Comparison of ENCODE assay signal across 1 cellular context in the genomic region with DNA sequence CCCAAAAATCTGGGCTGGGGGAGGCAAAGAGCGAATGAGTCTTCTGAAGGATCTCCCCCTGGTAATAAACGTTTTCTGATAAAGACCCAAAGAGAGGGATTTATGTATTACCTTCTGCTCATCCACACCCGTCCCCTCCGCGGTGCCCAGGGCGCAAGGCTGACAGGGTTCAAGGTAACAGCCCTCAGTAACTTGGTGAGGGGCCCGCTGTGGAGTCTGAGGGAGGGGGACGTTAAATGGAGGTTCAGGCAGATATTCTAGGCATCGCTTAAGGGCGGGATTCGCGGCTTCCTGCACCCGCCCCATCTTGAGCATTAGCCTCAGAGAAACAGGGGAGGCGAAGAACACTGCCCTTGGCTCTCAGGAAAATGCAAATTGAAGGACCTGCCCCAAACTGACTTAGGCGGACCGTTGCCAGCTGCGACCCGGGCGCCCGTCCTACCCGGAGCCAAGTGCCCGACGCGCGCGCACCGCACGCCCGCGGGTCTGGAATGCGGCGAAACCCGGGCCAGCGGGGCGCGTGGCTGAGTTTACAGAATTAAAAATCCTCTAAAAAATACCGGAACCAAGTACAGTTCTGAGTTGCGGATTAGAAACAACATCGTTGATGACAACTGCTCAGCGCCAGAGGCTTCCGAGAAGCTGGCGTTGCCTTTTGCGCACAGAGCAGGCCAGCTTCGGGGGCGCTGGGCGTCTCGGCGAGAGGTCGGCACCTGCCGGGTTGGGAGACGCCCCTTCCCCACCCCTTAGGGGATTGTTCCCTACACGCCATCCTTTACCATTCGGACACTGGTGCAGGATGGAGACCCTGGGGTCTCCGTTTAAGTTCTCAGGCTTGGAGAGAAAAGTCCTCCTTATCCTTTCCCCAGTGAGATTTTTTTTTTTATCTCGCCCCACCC.
TF ChIP-seq lines count a peak whose summit lies in the region.

No MANE protein-coding gene starts in this region.

TF ChIP-seq in WTC11, 78 proteins besides CTCF, POLR2A, EP300 and RAD21 (continued from another document):
- TF ChIP-seq ATF6 (CRISPR knock-in tag; IDR thresholded peaks at IDR 0.05), result no peak
- TF ChIP-seq, protein P1, sequence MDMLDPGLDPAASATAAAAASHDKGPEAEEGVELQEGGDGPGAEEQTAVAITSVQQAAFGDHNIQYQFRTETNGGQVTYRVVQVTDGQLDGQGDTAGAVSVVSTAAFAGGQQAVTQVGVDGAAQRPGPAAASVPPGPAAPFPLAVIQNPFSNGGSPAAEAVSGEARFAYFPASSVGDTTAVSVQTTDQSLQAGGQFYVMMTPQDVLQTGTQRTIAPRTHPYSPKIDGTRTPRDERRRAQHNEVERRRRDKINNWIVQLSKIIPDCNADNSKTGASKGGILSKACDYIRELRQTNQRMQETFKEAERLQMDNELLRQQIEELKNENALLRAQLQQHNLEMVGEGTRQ (CRISPR knock-in tag; IDR thresholded peaks at IDR 0.05), result no peak
- TF ChIP-seq, protein P2, sequence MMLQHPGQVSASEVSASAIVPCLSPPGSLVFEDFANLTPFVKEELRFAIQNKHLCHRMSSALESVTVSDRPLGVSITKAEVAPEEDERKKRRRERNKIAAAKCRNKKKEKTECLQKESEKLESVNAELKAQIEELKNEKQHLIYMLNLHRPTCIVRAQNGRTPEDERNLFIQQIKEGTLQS (CRISPR knock-in tag; conservative IDR thresholded peaks at IDR 0.05), result no peak
- TF ChIP-seq, protein P3, sequence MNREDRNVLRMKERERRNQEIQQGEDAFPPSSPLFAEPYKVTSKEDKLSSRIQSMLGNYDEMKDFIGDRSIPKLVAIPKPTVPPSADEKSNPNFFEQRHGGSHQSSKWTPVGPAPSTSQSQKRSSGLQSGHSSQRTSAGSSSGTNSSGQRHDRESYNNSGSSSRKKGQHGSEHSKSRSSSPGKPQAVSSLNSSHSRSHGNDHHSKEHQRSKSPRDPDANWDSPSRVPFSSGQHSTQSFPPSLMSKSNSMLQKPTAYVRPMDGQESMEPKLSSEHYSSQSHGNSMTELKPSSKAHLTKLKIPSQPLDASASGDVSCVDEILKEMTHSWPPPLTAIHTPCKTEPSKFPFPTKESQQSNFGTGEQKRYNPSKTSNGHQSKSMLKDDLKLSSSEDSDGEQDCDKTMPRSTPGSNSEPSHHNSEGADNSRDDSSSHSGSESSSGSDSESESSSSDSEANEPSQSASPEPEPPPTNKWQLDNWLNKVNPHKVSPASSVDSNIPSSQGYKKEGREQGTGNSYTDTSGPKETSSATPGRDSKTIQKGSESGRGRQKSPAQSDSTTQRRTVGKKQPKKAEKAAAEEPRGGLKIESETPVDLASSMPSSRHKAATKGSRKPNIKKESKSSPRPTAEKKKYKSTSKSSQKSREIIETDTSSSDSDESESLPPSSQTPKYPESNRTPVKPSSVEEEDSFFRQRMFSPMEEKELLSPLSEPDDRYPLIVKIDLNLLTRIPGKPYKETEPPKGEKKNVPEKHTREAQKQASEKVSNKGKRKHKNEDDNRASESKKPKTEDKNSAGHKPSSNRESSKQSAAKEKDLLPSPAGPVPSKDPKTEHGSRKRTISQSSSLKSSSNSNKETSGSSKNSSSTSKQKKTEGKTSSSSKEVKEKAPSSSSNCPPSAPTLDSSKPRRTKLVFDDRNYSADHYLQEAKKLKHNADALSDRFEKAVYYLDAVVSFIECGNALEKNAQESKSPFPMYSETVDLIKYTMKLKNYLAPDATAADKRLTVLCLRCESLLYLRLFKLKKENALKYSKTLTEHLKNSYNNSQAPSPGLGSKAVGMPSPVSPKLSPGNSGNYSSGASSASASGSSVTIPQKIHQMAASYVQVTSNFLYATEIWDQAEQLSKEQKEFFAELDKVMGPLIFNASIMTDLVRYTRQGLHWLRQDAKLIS (CRISPR knock-in tag; IDR thresholded peaks at IDR 0.05; ENCODE audit: borderline replicate concordance), result no peak
- no peak for TF ChIP-seq TP53 (CRISPR knock-in tag; IDR thresholded peaks at IDR 0.05)
- no peak for TF ChIP-seq NR2C2 (CRISPR knock-in tag; IDR thresholded peaks at IDR 0.05)
- no peak for TF ChIP-seq ETV6 (CRISPR knock-in tag; IDR thresholded peaks at IDR 0.05)
- TF ChIP-seq PRDM15 (CRISPR knock-in tag; IDR thresholded peaks at IDR 0.05), result no peak
- no peak for TF ChIP-seq E2F4 (CRISPR knock-in tag; IDR thresholded peaks at IDR 0.05; ENCODE audit: borderline replicate concordance, low read depth)
- no peak for TF ChIP-seq PRRX2 (CRISPR knock-in tag; IDR thresholded peaks at IDR 0.05)
- TF ChIP-seq OVOL2 (CRISPR knock-in tag; IDR thresholded peaks at IDR 0.05; ENCODE audit: borderline replicate concordance), result no peak
